ENCODE assay signal across 8 cellular contexts in genomic region chr18:2223859-2224258, GRCh38.
A peak's percentile ranks its signal among the peaks of the same experiment; 100 is the strongest.
DNase-seq lines count a peak whose midpoint lies in the region; ATAC-seq and TF ChIP-seq lines count a peak whose summit lies in the region.

No MANE protein-coding gene starts in this region.

- ATAC-seq in HG02759 (IDR thresholded peaks at IDR 0.05; ENCODE audit: unreplicated experiment) = no peak

- peak; percentile 85 for TF ChIP-seq RAD21 in neural cell (conservative IDR thresholded peaks at IDR 0.05)

- H3K27me3 ChIP-seq in endocrine pancreas (ENCODE audit: control insufficient read depth, insufficient read depth, low read length) (no peaks in the 10 kb centered on the region), neural cell (ENCODE audit: insufficient read depth, low read depth, low read length) (no peaks in the 10 kb centered on the region)
- H3K27me3 ChIP-seq in effector memory CD4-positive, alpha-beta T cell (replicated peaks; ENCODE audit: control insufficient read depth, insufficient read depth, low read length, poor library complexity, severe bottlenecking) = no peaks in the 10 kb centered on the region

- peaks cover 5% of the 10 kb centered on the region for H3K4me1 ChIP-seq in endocrine pancreas (ENCODE audit: control insufficient read depth, insufficient read depth, low read length)
- H3K4me1 ChIP-seq in effector memory CD4-positive, alpha-beta T cell (ENCODE audit: control insufficient read depth, insufficient read depth, low read length, poor library complexity, severe bottlenecking) = no peaks in the 10 kb centered on the region

- no peak for TF ChIP-seq EP300 in neural cell (conservative IDR thresholded peaks at IDR 0.05; ENCODE audit: poor library complexity, severe bottlenecking)

- H3K9me3 ChIP-seq in endocrine pancreas (ENCODE audit: control insufficient read depth, low read length) = no peaks in the 10 kb centered on the region
- no peaks in the 10 kb centered on the region for H3K9me3 ChIP-seq in neural cell (ENCODE audit: low read length)
- no peaks in the 10 kb centered on the region for H3K9me3 ChIP-seq in effector memory CD4-positive, alpha-beta T cell (ENCODE audit: control insufficient read depth, low read length)

- H3K4me3 ChIP-seq in endocrine pancreas (ENCODE audit: control insufficient read depth, insufficient read depth, low read length) (peak overlapping the region; percentile 7), neural cell (ENCODE audit: low read length) (no peak overlapping the region)
- no peak overlapping the region for H3K4me3 ChIP-seq in effector memory CD4-positive, alpha-beta T cell (ENCODE audit: insufficient read depth, low read depth, low read length, poor library complexity, severe bottlenecking)

- H4K20me1 ChIP-seq in neural cell (ENCODE audit: insufficient read depth) = no peaks in the 10 kb centered on the region

- H3K36me3 ChIP-seq in endocrine pancreas (ENCODE audit: control insufficient read depth, insufficient read depth, low read length) (no peaks in the 10 kb centered on the region), neural cell (ENCODE audit: insufficient read depth, low read length) (no peaks in the 10 kb centered on the region)
- H3K36me3 ChIP-seq in effector memory CD4-positive, alpha-beta T cell (ENCODE audit: control insufficient read depth, insufficient read depth, low read length) = no peaks in the 10 kb centered on the region

- no peak overlapping the region for H3K27ac ChIP-seq in neural cell (ENCODE audit: low read length)
- H3K27ac ChIP-seq in effector memory CD4-positive, alpha-beta T cell (ENCODE audit: insufficient read depth, low read length, poor library complexity, severe bottlenecking) = no peak overlapping the region

- no peaks in the 10 kb centered on the region for H3F3A ChIP-seq in neural cell (ENCODE audit: insufficient read depth, low read length, poor library complexity, severe bottlenecking)

- H3K9ac ChIP-seq in endocrine pancreas (ENCODE audit: control insufficient read depth, insufficient read depth, low read length) (no peak overlapping the region), neural cell (ENCODE audit: low read length) (no peak overlapping the region)

- peak; percentile 31 for TF ChIP-seq CTCF in GM12873 (IDR thresholded peaks at IDR 0.05; ENCODE audit: insufficient read depth, low read depth, low read length, missing control alignments)
- peak; percentile 82 for TF ChIP-seq CTCF in neural cell (IDR thresholded peaks at IDR 0.05; ENCODE audit: poor library complexity, severe bottlenecking)

- peak; percentile 74 for DNase-seq in NCI-H748 treated with DMSO at 0.1 percent for 48 hours (lab: John Stamatoyannopoulos, UW)
- no peak for DNase-seq in hepatic stellate cell (ENCODE audit: low spot score)
- no peak for DNase-seq in activated CD8-positive, alpha-beta memory T cell treated with anti-CD3 and anti-CD28 coated beads, Interleukin-2, amount 50 U/mL, for 48 hours
- DNase-seq in effector memory CD4-positive, alpha-beta T cell = no peak

- H3K79me2 ChIP-seq in neural cell (replicated peaks; ENCODE audit: insufficient read depth, low read length) = no peaks in the 10 kb centered on the region

- no peak overlapping the region for H3K4me2 ChIP-seq in neural cell (ENCODE audit: low read length)

- no peaks in the 10 kb centered on the region for H3K9me2 ChIP-seq in neural cell (ENCODE audit: insufficient read depth, low read length)

- H2AFZ ChIP-seq in neural cell (ENCODE audit: low read depth, low read length) = no peak overlapping the region

TF ChIP-seq in neural cell, 6 proteins besides CTCF, POLR2A, EP300 and RAD21:
- TF ChIP-seq REST (IDR thresholded peaks at IDR 0.05; ENCODE audit: borderline replicate concordance) (no peak), SMC3 (conservative IDR thresholded peaks at IDR 0.05; ENCODE audit: poor library complexity) (peak; percentile 83)
